In genomic region chr2:25817006-25817405, GRCh38 we compare ENCODE assay signal across 24 cellular contexts.
A peak's percentile ranks its signal among the peaks of the same experiment; 100 is the strongest.
DNase-seq lines count a peak whose midpoint lies in the region; FAIRE-seq and TF ChIP-seq lines count a peak whose summit lies in the region.
"Had no signal": no experiment of that assay in that cellular context is flagged by ENCODE, and none has a peak within 500 bp of the region (broad histone marks: within the 10 kb centered on the region; RNA-seq: fewer than 3 reads in every experiment).

No MANE protein-coding gene starts in this region.

- intact Hi-C loops in activated T-helper 2 cell treated with anti-CD3 and anti-CD28 coated beads, Interferon-gamma antibody, Interleukin-2, Interleukin-4, amounts not matched to agents 10 μg/mL and 5 μg/mL and 100 μg/mL, durations not matched to agents 14 hours and 24 hours and 36 hours (cut with micrococcal nuclease), result loop anchor here (1.0 kb wide), 5 partner anchors 8 to 35 kb away; no protein-coding TSS in a partner anchor

- POLR2A ChIA-PET in activated CD4-positive, alpha-beta T cell treated with anti-CD3 and anti-CD28 coated beads, Interleukin-2, amount 10 ng/mL, durations not matched to agents 7 days and 5 days (lab: Charles Lee), result interaction anchor here (0.6 to 1.1 kb wide), 3 partner anchors 14 to 73 kb away, joined by 3 to 4 read pairs (median 3); no protein-coding TSS in a partner anchor

- CTCF ChIA-PET in activated CD4-positive, alpha-beta T cell treated with anti-CD3 and anti-CD28 coated beads, Interleukin-2, amount 10 ng/mL, durations not matched to agents 7 days and 5 days (lab: Charles Lee), result interaction anchor here (1.4 kb wide), 2 partner anchors 11 to 13 kb away, joined by 5 read pairs; no protein-coding TSS in a partner anchor

- H3K4me3 ChIP-seq in fibroblast of the aortic adventitia (ENCODE audit: low read depth, low read length), result no peak overlapping the region
- H3K4me3 ChIP-seq: ascending aorta, cardiac muscle cell, coronary artery, gastrocnemius medialis, mucosa of descending colon, skin epidermis, tibial artery had no signal

- peak; percentile 15 for FAIRE-seq in GM18507 (lab: Jason Lieb, UNC)
- FAIRE-seq: HTR-8/SVneo had no signal

- H3K4me3 Mint-ChIP-seq in activated CD4-positive, alpha-beta T cell treated with anti-CD3 and anti-CD28 coated beads, Interleukin-2, amount 10 ng/mL, durations not matched to agents 7 days and 5 days, result no peak overlapping the region
- H3K4me3 Mint-ChIP-seq in activated T-helper 2 cell treated with anti-CD3 and anti-CD28 coated beads, Interferon-gamma antibody, Interleukin-2, Interleukin-4, amounts not matched to agents 10 μg/mL and 5 μg/mL and 100 μg/mL, durations not matched to agents 14 hours and 24 hours and 36 hours (ENCODE audit: low read depth), result peak overlapping the region; percentile 10
- H3K4me3 Mint-ChIP-seq in HFFc6, result no peak overlapping the region
- H3K4me3 Mint-ChIP-seq: endodermal cell, H9, nephron progenitor cell had no signal

- H3K4me1 Mint-ChIP-seq in activated CD4-positive, alpha-beta T cell treated with anti-CD3 and anti-CD28 coated beads, Interleukin-2, amount 10 ng/mL, durations not matched to agents 7 days and 5 days, result peaks cover 48% of the 10 kb centered on the region
- peaks cover 54% of the 10 kb centered on the region for H3K4me1 Mint-ChIP-seq in activated T-helper 2 cell treated with anti-CD3 and anti-CD28 coated beads, Interferon-gamma antibody, Interleukin-2, Interleukin-4, amounts not matched to agents 10 μg/mL and 5 μg/mL and 100 μg/mL, durations not matched to agents 14 hours and 24 hours and 36 hours (ENCODE audit: low read depth)
- H3K4me1 Mint-ChIP-seq in HFFc6 (ENCODE audit: low read depth), result peaks cover 21% of the 10 kb centered on the region
- H3K4me1 Mint-ChIP-seq: nephron progenitor cell had no signal

- H3K27me3 Mint-ChIP-seq in activated CD4-positive, alpha-beta T cell treated with anti-CD3 and anti-CD28 coated beads, Interleukin-2, amount 10 ng/mL, durations not matched to agents 7 days and 5 days, result no peaks in the 10 kb centered on the region
- no peaks in the 10 kb centered on the region for H3K27me3 Mint-ChIP-seq in activated T-helper 2 cell treated with anti-CD3 and anti-CD28 coated beads, Interferon-gamma antibody, Interleukin-2, Interleukin-4, amounts not matched to agents 10 μg/mL and 5 μg/mL and 100 μg/mL, durations not matched to agents 14 hours and 24 hours and 36 hours (ENCODE audit: low read depth)
- no peaks in the 10 kb centered on the region for H3K27me3 Mint-ChIP-seq in HFFc6 (ENCODE audit: insufficient read depth)

- peak overlapping the region; percentile 34 for H3K27ac Mint-ChIP-seq in activated CD4-positive, alpha-beta T cell treated with anti-CD3 and anti-CD28 coated beads, Interleukin-2, amount 10 ng/mL, durations not matched to agents 7 days and 5 days
- peak overlapping the region; percentile 82 for H3K27ac Mint-ChIP-seq in activated T-helper 2 cell treated with anti-CD3 and anti-CD28 coated beads, Interferon-gamma antibody, Interleukin-2, Interleukin-4, amounts not matched to agents 10 μg/mL and 5 μg/mL and 100 μg/mL, durations not matched to agents 14 hours and 24 hours and 36 hours
- H3K27ac Mint-ChIP-seq in HFFc6, result no peak overlapping the region
- H3K27ac Mint-ChIP-seq: nephron progenitor cell had no signal

- TF ChIP-seq CTCF in fibroblast of the aortic adventitia (IDR thresholded peaks at IDR 0.05; ENCODE audit: insufficient read depth, low read length) (no peak), HFFc6 (IDR thresholded peaks at IDR 0.05) (no peak)

- peaks cover 33% of the 10 kb centered on the region for H3K36me3 Mint-ChIP-seq in activated CD4-positive, alpha-beta T cell treated with anti-CD3 and anti-CD28 coated beads, Interleukin-2, amount 10 ng/mL, durations not matched to agents 7 days and 5 days (ENCODE audit: low read depth)
- peaks cover 37% of the 10 kb centered on the region for H3K36me3 Mint-ChIP-seq in activated T-helper 2 cell treated with anti-CD3 and anti-CD28 coated beads, Interferon-gamma antibody, Interleukin-2, Interleukin-4, amounts not matched to agents 10 μg/mL and 5 μg/mL and 100 μg/mL, durations not matched to agents 14 hours and 24 hours and 36 hours (ENCODE audit: low read depth)
- H3K36me3 Mint-ChIP-seq in HFFc6 (ENCODE audit: low read depth), result no peaks in the 10 kb centered on the region

- H3K9me3 Mint-ChIP-seq in activated CD4-positive, alpha-beta T cell treated with anti-CD3 and anti-CD28 coated beads, Interleukin-2, amount 10 ng/mL, durations not matched to agents 7 days and 5 days, result no peaks in the 10 kb centered on the region
- H3K9me3 Mint-ChIP-seq in activated T-helper 2 cell treated with anti-CD3 and anti-CD28 coated beads, Interferon-gamma antibody, Interleukin-2, Interleukin-4, amounts not matched to agents 10 μg/mL and 5 μg/mL and 100 μg/mL, durations not matched to agents 14 hours and 24 hours and 36 hours, result no peaks in the 10 kb centered on the region
- H3K9me3 Mint-ChIP-seq in HFFc6, result no peaks in the 10 kb centered on the region
- H3K9me3 Mint-ChIP-seq: endodermal cell, H9, nephron progenitor cell had no signal

- no peak for DNase-seq in activated CD4-positive, alpha-beta T cell treated with anti-CD3 and anti-CD28 coated beads, Interleukin-2, amount 10 ng/mL, durations not matched to agents 7 days and 5 days
- no peak for DNase-seq in activated CD4-positive, alpha-beta T cell treated with anti-CD3 and anti-CD28 coated beads, Interleukin-2, amount 50 U/mL, for 48 hours
- DNase-seq in GM18507 (ENCODE audit: extremely low spot score, insufficient read length, low read depth) (no peak), fibroblast of the aortic adventitia (ENCODE audit: low read depth) (peak; percentile 15), HFFc6 (no peak), DMS 273 treated with DMSO at 0.1 percent for 48 hours (lab: John Stamatoyannopoulos, UW) (no peak), SW480 (ENCODE audit: low spot score) (no peak)
- DNase-seq in activated T-helper 2 cell treated with anti-CD3 and anti-CD28 coated beads, Interferon-gamma antibody, Interleukin-2, Interleukin-4, amounts not matched to agents 10 μg/mL and 5 μg/mL and 100 μg/mL, durations not matched to agents 14 hours and 24 hours and 36 hours (ENCODE audit: low spot score), result no peak
- DNase-seq: activated gamma-delta T cell, BE2C, DMS53, endodermal cell, gastrocnemius medialis, H9, mucosa of descending colon, NCI-H1417 treated with DMSO at 0.1 percent for 48 hours, NCI-H82, nephron progenitor cell, tibial artery had no signal
